Comparison of ENCODE assay signal across 24 cellular contexts in the genomic region with DNA sequence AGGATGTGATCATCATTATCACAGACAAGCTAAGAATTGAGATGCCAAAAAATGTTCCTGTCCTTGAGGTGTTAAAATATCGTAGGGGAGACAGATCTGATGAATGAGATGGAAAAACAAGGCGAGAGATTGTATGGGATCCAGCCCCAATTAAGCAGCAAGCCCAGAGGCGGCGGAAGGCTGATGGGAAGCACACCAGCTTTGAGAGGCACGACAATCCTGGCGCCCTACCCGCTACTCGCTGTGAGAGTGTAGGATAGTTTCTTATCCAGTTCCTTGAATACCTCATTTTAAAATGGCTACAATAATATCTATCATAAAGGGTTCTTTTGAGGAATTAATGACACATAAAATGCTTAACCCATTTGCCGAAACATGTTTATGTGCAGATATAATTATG.
A peak's percentile ranks its signal among the peaks of the same experiment; 100 is the strongest.
DNase-seq lines count a peak whose midpoint lies in the region; ATAC-seq, FAIRE-seq and TF ChIP-seq lines count a peak whose summit lies in the region.
"Had no signal": no experiment of that assay in that cellular context is flagged by ENCODE, and none has a peak within 500 bp of the region (broad histone marks: within the 10 kb centered on the region; RNA-seq: fewer than 3 reads in every experiment).

No MANE protein-coding gene starts in this region.

- TF ChIP-seq CTCF in GM23338 (conservative IDR thresholded peaks at IDR 0.05; ENCODE audit: low read depth in 2 of 2) (no peak), astrocyte (IDR thresholded peaks at IDR 0.05; ENCODE audit: insufficient read depth, low read depth, low read length) (no peak)

- no peaks in the 10 kb centered on the region for H3K9me2 ChIP-seq in GM23338 (ENCODE audit: insufficient read depth)

- no peak overlapping the region for H3K4me3 ChIP-seq in GM23338
- H3K4me3 ChIP-seq in astrocyte (ENCODE audit: insufficient read depth, low read depth, low read length) = no peak overlapping the region
- H3K4me3 ChIP-seq: GM12878, GM23248, K562 had no signal

- no peaks in the 10 kb centered on the region for H3K36me3 ChIP-seq in GM23338 (ENCODE audit: insufficient read depth)
- H3K36me3 ChIP-seq in astrocyte (ENCODE audit: insufficient read depth, low read length) = no peaks in the 10 kb centered on the region

- H3K4me2 ChIP-seq in GM23338 (no peak overlapping the region), astrocyte (ENCODE audit: low read length) (no peak overlapping the region)

- CTCF ChIA-PET in activated CD8-positive, alpha-beta memory T cell treated with anti-CD3 and anti-CD28 coated beads, Interleukin-2, amount 10 ng/mL, durations not matched to agents 7 days and 5 days (lab: Charles Lee) = no interaction called here

- FAIRE-seq in astrocyte (lab: Jason Lieb, UNC) = peak; percentile 32
- FAIRE-seq: A204.1, GM12878, H54, HTR-8/SVneo had no signal

- H4K20me1 ChIP-seq in GM23338 (replicated peaks; ENCODE audit: insufficient read depth) (no peaks in the 10 kb centered on the region), astrocyte (ENCODE audit: insufficient read depth, low read length) (no peaks in the 10 kb centered on the region)

- no peak overlapping the region for H3K27ac ChIP-seq in GM23338 (ENCODE audit: low read depth)
- H3K27ac ChIP-seq in astrocyte (ENCODE audit: low read depth, low read length) = no peak overlapping the region
- H3K27ac ChIP-seq: C4-2B, GM23248 had no signal

- H3K27me3 Mint-ChIP-seq in GM23338 (ENCODE audit: insufficient read depth, low read depth, poor library complexity) (no peaks in the 10 kb centered on the region), astrocyte (ENCODE audit: low read depth, unreplicated experiment) (no peaks in the 10 kb centered on the region)
- no peaks in the 10 kb centered on the region for H3K27me3 Mint-ChIP-seq in activated CD8-positive, alpha-beta memory T cell treated with anti-CD3 and anti-CD28 coated beads, Interleukin-2, amount 10 ng/mL, durations not matched to agents 7 days and 5 days

- no peaks in the 10 kb centered on the region for H3K36me3 Mint-ChIP-seq in GM23338 (ENCODE audit: low read depth)
- no peaks in the 10 kb centered on the region for H3K36me3 Mint-ChIP-seq in astrocyte (ENCODE audit: low read depth, unreplicated experiment)
- no peaks in the 10 kb centered on the region for H3K36me3 Mint-ChIP-seq in activated CD8-positive, alpha-beta memory T cell treated with anti-CD3 and anti-CD28 coated beads, Interleukin-2, amount 10 ng/mL, durations not matched to agents 7 days and 5 days
- H3K36me3 Mint-ChIP-seq: CD8-positive, alpha-beta T cell had no signal

- no peaks in the 10 kb centered on the region for H3K9me3 ChIP-seq in astrocyte (ENCODE audit: insufficient read depth, low read depth, low read length)

- H3K4me1 Mint-ChIP-seq in GM23338 (no peaks in the 10 kb centered on the region), astrocyte (ENCODE audit: low read depth, unreplicated experiment) (peaks cover 31% of the 10 kb centered on the region)
- H3K4me1 Mint-ChIP-seq in activated CD8-positive, alpha-beta memory T cell treated with anti-CD3 and anti-CD28 coated beads, Interleukin-2, amount 10 ng/mL, durations not matched to agents 7 days and 5 days = no peaks in the 10 kb centered on the region

- H3F3A ChIP-seq in GM23338 (replicated peaks; ENCODE audit: low read depth) = no peaks in the 10 kb centered on the region

- H3K9me3 Mint-ChIP-seq in GM23338 (no peaks in the 10 kb centered on the region), astrocyte (ENCODE audit: unreplicated experiment) (no peaks in the 10 kb centered on the region)
- H3K9me3 Mint-ChIP-seq in activated CD8-positive, alpha-beta memory T cell treated with anti-CD3 and anti-CD28 coated beads, Interleukin-2, amount 10 ng/mL, durations not matched to agents 7 days and 5 days (ENCODE audit: low read depth) = no peaks in the 10 kb centered on the region
- H3K9me3 Mint-ChIP-seq: CD8-positive, alpha-beta T cell had no signal

- peak; percentile 23 for DNase-seq in Ammon's horn (ENCODE audit: low spot score)
- no peak for DNase-seq in GM23338 (ENCODE audit: low spot score)
- DNase-seq in astrocyte (ENCODE audit: low read depth) = no peak
- DNase-seq in middle frontal gyrus (ENCODE audit: extremely low spot score, low spot score) = peak; percentile 17
- DNase-seq in activated CD8-positive, alpha-beta memory T cell treated with anti-CD3 and anti-CD28 coated beads, Interleukin-2, amount 50 U/mL, for 48 hours = no peak
- no peak for DNase-seq in activated CD8-positive, alpha-beta memory T cell treated with anti-CD3 and anti-CD28 coated beads, Interleukin-2, amount 10 ng/mL, durations not matched to agents 7 days and 5 days
- DNase-seq: ACHN; Calu3; CD8-positive, alpha-beta T cell; DMS 273 treated with DMSO at 0.1 percent for 48 hours; DMS53; DND-41; EL; GM23248; HCEC 1CT; IMR-90 had no signal

- ATAC-seq in GM23338 (no peak), GM21381 (IDR thresholded peaks at IDR 0.05; ENCODE audit: unreplicated experiment) (no peak), GM21723 (IDR thresholded peaks at IDR 0.05; ENCODE audit: unreplicated experiment) (no peak)
- ATAC-seq in activated CD8-positive, alpha-beta memory T cell treated with anti-CD3 and anti-CD28 coated beads, Interleukin-2, amount 10 ng/mL, durations not matched to agents 7 days and 5 days = no peak
- ATAC-seq: CD8-positive, alpha-beta T cell; GM12878; K562 had no signal

- no peak overlapping the region for H3K27ac Mint-ChIP-seq in GM23338
- peak overlapping the region; percentile 35 for H3K27ac Mint-ChIP-seq in astrocyte (ENCODE audit: unreplicated experiment)
- H3K27ac Mint-ChIP-seq in activated CD8-positive, alpha-beta memory T cell treated with anti-CD3 and anti-CD28 coated beads, Interleukin-2, amount 10 ng/mL, durations not matched to agents 7 days and 5 days = no peak overlapping the region
- H3K27ac Mint-ChIP-seq: CD8-positive, alpha-beta T cell had no signal

- H2AFZ ChIP-seq in GM23338 (peak overlapping the region; percentile 5; the same call in 1 of the 2 replicates), astrocyte (ENCODE audit: low read depth, low read length) (no peak overlapping the region)
- H2AFZ ChIP-seq: GM23248 had no signal

- H3K4me1 ChIP-seq in GM23338 (ENCODE audit: insufficient read depth) (no peaks in the 10 kb centered on the region), astrocyte (ENCODE audit: insufficient read depth, low read length) (peaks cover 16% of the 10 kb centered on the region)

- H3K27me3 ChIP-seq in GM23338 (ENCODE audit: insufficient read depth) (no peaks in the 10 kb centered on the region), astrocyte (ENCODE audit: insufficient read depth, low read length) (no peaks in the 10 kb centered on the region)

- H3K4me3 Mint-ChIP-seq in GM23338 (no peak overlapping the region), astrocyte (ENCODE audit: unreplicated experiment) (no peak overlapping the region)
- no peak overlapping the region for H3K4me3 Mint-ChIP-seq in activated CD8-positive, alpha-beta memory T cell treated with anti-CD3 and anti-CD28 coated beads, Interleukin-2, amount 10 ng/mL, durations not matched to agents 7 days and 5 days
- H3K4me3 Mint-ChIP-seq: CD8-positive, alpha-beta T cell had no signal

- H3K79me2 ChIP-seq in GM23338 (replicated peaks; ENCODE audit: insufficient read depth) (no peaks in the 10 kb centered on the region), astrocyte (ENCODE audit: insufficient read depth, low read length) (no peaks in the 10 kb centered on the region)

- no peak overlapping the region for H3K9ac ChIP-seq in astrocyte (ENCODE audit: low read length)
- H3K9ac ChIP-seq: GM23248 had no signal

TF ChIP-seq in GM23338, 12 proteins besides CTCF, POLR2A, EP300 and RAD21 (continues in another document):
- TF ChIP-seq STAT1 (IDR thresholded peaks at IDR 0.05; ENCODE audit: unreplicated experiment) (no peak), POLR2AphosphoS5 (IDR thresholded peaks at IDR 0.05; ENCODE audit: low read depth) (no peak), ZNF114 (CRISPR knock-in tag; IDR thresholded peaks at IDR 0.05) (no peak), ZNF331 (CRISPR knock-in tag; IDR thresholded peaks at IDR 0.05; ENCODE audit: low read depth) (no peak), JUNB (IDR thresholded peaks at IDR 0.05; ENCODE audit: unreplicated experiment) (no peak), CREB1 (CRISPR knock-in tag; IDR thresholded peaks at IDR 0.05; ENCODE audit: low read depth) (no peak), NANOG (IDR thresholded peaks at IDR 0.05; ENCODE audit: borderline replicate concordance) (no peak)
- TF ChIP-seq, protein P1, sequence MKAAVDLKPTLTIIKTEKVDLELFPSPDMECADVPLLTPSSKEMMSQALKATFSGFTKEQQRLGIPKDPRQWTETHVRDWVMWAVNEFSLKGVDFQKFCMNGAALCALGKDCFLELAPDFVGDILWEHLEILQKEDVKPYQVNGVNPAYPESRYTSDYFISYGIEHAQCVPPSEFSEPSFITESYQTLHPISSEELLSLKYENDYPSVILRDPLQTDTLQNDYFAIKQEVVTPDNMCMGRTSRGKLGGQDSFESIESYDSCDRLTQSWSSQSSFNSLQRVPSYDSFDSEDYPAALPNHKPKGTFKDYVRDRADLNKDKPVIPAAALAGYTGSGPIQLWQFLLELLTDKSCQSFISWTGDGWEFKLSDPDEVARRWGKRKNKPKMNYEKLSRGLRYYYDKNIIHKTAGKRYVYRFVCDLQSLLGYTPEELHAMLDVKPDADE (IDR thresholded peaks at IDR 0.05) = no peak
- TF ChIP-seq, protein P2, sequence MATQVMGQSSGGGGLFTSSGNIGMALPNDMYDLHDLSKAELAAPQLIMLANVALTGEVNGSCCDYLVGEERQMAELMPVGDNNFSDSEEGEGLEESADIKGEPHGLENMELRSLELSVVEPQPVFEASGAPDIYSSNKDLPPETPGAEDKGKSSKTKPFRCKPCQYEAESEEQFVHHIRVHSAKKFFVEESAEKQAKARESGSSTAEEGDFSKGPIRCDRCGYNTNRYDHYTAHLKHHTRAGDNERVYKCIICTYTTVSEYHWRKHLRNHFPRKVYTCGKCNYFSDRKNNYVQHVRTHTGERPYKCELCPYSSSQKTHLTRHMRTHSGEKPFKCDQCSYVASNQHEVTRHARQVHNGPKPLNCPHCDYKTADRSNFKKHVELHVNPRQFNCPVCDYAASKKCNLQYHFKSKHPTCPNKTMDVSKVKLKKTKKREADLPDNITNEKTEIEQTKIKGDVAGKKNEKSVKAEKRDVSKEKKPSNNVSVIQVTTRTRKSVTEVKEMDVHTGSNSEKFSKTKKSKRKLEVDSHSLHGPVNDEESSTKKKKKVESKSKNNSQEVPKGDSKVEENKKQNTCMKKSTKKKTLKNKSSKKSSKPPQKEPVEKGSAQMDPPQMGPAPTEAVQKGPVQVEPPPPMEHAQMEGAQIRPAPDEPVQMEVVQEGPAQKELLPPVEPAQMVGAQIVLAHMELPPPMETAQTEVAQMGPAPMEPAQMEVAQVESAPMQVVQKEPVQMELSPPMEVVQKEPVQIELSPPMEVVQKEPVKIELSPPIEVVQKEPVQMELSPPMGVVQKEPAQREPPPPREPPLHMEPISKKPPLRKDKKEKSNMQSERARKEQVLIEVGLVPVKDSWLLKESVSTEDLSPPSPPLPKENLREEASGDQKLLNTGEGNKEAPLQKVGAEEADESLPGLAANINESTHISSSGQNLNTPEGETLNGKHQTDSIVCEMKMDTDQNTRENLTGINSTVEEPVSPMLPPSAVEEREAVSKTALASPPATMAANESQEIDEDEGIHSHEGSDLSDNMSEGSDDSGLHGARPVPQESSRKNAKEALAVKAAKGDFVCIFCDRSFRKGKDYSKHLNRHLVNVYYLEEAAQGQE (IDR thresholded peaks at IDR 0.05; ENCODE audit: unreplicated experiment) = no peak

Comparison
In these comparisons a context has a peak if more than half of its experiments do, and no peak if none do; other contexts are left out.
1. DNase-seq: peak in Ammon's horn (single experiment) and middle frontal gyrus (single experiment); none in GM23338 (single experiment), astrocyte (single experiment), activated CD8-positive, alpha-beta memory T cell treated with anti-CD3 and anti-CD28 coated beads, Interleukin-2, amount 50 U/mL, for 48 hours (single experiment) and activated CD8-positive, alpha-beta memory T cell treated with anti-CD3 and anti-CD28 coated beads, Interleukin-2, amount 10 ng/mL, durations not matched to agents 7 days and 5 days (single experiment).